ENCODE assay signal across 17 cellular contexts in genomic region chr6:144345451-144345850, GRCh38.
DNase-seq lines count a peak whose midpoint lies in the region; ATAC-seq, FAIRE-seq and TF ChIP-seq lines count a peak whose summit lies in the region.
"Had no signal": no experiment of that assay in that cellular context is flagged by ENCODE, and none has a peak within 500 bp of the region (broad histone marks: within the 10 kb centered on the region; RNA-seq: fewer than 3 reads in every experiment).

No MANE protein-coding gene starts in this region.

- TF ChIP-seq RAD21 in K562 (CRISPR knock-in tag; conservative IDR thresholded peaks at IDR 0.05 in 1 of 2, IDR thresholded peaks at IDR 0.05 in 1 of 2), result no peak

- H3K27me3 Mint-ChIP-seq in activated CD4-positive, alpha-beta T cell treated with anti-CD3 and anti-CD28 coated beads, Interleukin-2, amount 10 ng/mL, durations not matched to agents 7 days and 5 days, result no peaks in the 10 kb centered on the region

- H3K36me3 ChIP-seq in K562 (ENCODE audit: control insufficient read depth, insufficient read depth, low read length) (no peaks in the 10 kb centered on the region), spleen (peaks cover 0 to 11% (median 0%) of the 10 kb centered on the region in 6 donors)
- H3K36me3 ChIP-seq: MG63, transverse colon had no signal

- H3K27me3 ChIP-seq in K562 (ENCODE audit: control insufficient read depth in 2 of 2, insufficient read depth in 2 of 2, low read length in 2 of 2), result no peaks in the 10 kb centered on the region
- no peaks in the 10 kb centered on the region for H3K27me3 ChIP-seq in spleen (replicated peaks in 1 of 7)
- H3K27me3 ChIP-seq: body of pancreas, MG63, transverse colon had no signal

- intact Hi-C loops in K562 (cut with micrococcal nuclease) (no loop called here), spleen (cut with DNase I; ENCODE audit: low total_unique reads) (no loop called here)

- H3K4me2 ChIP-seq in K562 (ENCODE audit: insufficient read depth, low read length), result no peak overlapping the region
- H3K4me2 ChIP-seq: A549 had no signal

- H3K27ac ChIP-seq in K562 (ENCODE audit: extremely low read depth, low read depth, low read length) (no peak overlapping the region), spleen (peak overlapping the region in 5 of 8 donors; percentile 85 to 89 (median 88))

- ATAC-seq in K562 (no peak), HG02870 (IDR thresholded peaks at IDR 0.05; ENCODE audit: unreplicated experiment) (no peak)
- ATAC-seq: A549, body of pancreas, left colon had no signal

- in situ Hi-C loops in K562 (cut with MboI), result no loop called here

- peaks cover 72% of the 10 kb centered on the region for H3K4me1 Mint-ChIP-seq in activated CD4-positive, alpha-beta T cell treated with anti-CD3 and anti-CD28 coated beads, Interleukin-2, amount 10 ng/mL, durations not matched to agents 7 days and 5 days

- POLR2A ChIA-PET in activated CD4-positive, alpha-beta T cell treated with anti-CD3 and anti-CD28 coated beads, Interleukin-2, amount 10 ng/mL, durations not matched to agents 7 days and 5 days (lab: Charles Lee), result no interaction called here
- POLR2A ChIA-PET in K562 (lab: Yijun Ruan, JAX), result no interaction called here

- no peaks in the 10 kb centered on the region for H3K79me2 ChIP-seq in K562 (ENCODE audit: control insufficient read depth, insufficient read depth, low read length)

- peak overlapping the region; percentile 87 for H3K4me3 Mint-ChIP-seq in activated CD4-positive, alpha-beta T cell treated with anti-CD3 and anti-CD28 coated beads, Interleukin-2, amount 10 ng/mL, durations not matched to agents 7 days and 5 days
- H3K4me3 Mint-ChIP-seq: neural crest cell had no signal

- no peak overlapping the region for H3K9ac ChIP-seq in K562 (ENCODE audit: insufficient read depth in 1 of 2, low read depth in 2 of 2, low read length in 2 of 2)

- H3K9me3 ChIP-seq in K562 (replicated peaks; ENCODE audit: control insufficient read depth, insufficient read depth, low read depth, low read length), result no peaks in the 10 kb centered on the region
- H3K9me3 ChIP-seq in spleen, result no peaks in the 10 kb centered on the region
- H3K9me3 ChIP-seq: A549, body of pancreas, MG63, transverse colon had no signal

- peaks cover 4% of the 10 kb centered on the region for H3K9me3 Mint-ChIP-seq in activated CD4-positive, alpha-beta T cell treated with anti-CD3 and anti-CD28 coated beads, Interleukin-2, amount 10 ng/mL, durations not matched to agents 7 days and 5 days

- H3K4me3 ChIP-seq in NB4 (ENCODE audit: low read depth, low read length), result peak overlapping the region; percentile 55
- no peak overlapping the region for H3K4me3 ChIP-seq in K562
- H3K4me3 ChIP-seq in spleen, result peak overlapping the region in 4 of 8 donors; percentile 40 to 73 (median 48)
- H3K4me3 ChIP-seq: A549, body of pancreas, MG63 had no signal

- no peaks in the 10 kb centered on the region for H4K20me1 ChIP-seq in K562 (replicated peaks; ENCODE audit: control insufficient read depth, insufficient read depth, low read length)

- DNase-seq in activated CD4-positive, alpha-beta T cell treated with anti-CD3 and anti-CD28 coated beads, Interleukin-2, amount 10 ng/mL, durations not matched to agents 7 days and 5 days, result no peak
- DNase-seq in activated CD4-positive, alpha-beta T cell treated with anti-CD3 and anti-CD28 coated beads for 4 hours, result no peak
- DNase-seq in NB4 (ENCODE audit: low read depth) (no peak), K562 (ENCODE audit: extremely low read depth in 1 of 4, low spot score in 3 of 4) (no peak), spleen (no peak), T1000 (lab: John Stamatoyannopoulos, UW) (no peak), glomerular visceral epithelial cell (ENCODE audit: extremely low spot score) (no peak)
- DNase-seq: activated CD8-positive, alpha-beta memory T cell treated with anti-CD3 and anti-CD28 coated beads, Interleukin-2, amount 50 U/mL, for 4 hours; body of pancreas; DMS153; head of caudate nucleus; left colon; MG63; transverse colon had no signal

- TF ChIP-seq EP300 in K562 (IDR thresholded peaks at IDR 0.05; ENCODE audit: low read length), result no peak

- H3K36me3 Mint-ChIP-seq in activated CD4-positive, alpha-beta T cell treated with anti-CD3 and anti-CD28 coated beads, Interleukin-2, amount 10 ng/mL, durations not matched to agents 7 days and 5 days (ENCODE audit: low read depth), result peaks cover 36% of the 10 kb centered on the region

- WGBS in K562 (ENCODE audit: insufficient coverage, low coverage, missing lambda C conversion rate), result 40% methylated on average over 4 of the region's 4 CpGs
- 82 to 89% (median 86%) methylated on average over 4 of the region's 4 CpGs for WGBS in spleen, 5 donors

- no peak for TF ChIP-seq POLR2A in NB4 (IDR thresholded peaks at IDR 0.05; ENCODE audit: extremely low read depth, insufficient read length)
- no peak for TF ChIP-seq POLR2A in K562 (conservative IDR thresholded peaks at IDR 0.05)
- no peak for TF ChIP-seq POLR2A in spleen (IDR thresholded peaks at IDR 0.05)

- FAIRE-seq in K562 (lab: Jason Lieb, UNC), result no peak
- FAIRE-seq: A549 had no signal

- H2AFZ ChIP-seq in K562 (ENCODE audit: low read depth, low read length), result peak overlapping the region; percentile 80; the same call in 1 of the 2 replicates

- TF ChIP-seq CTCF in NB4 (IDR thresholded peaks at IDR 0.05; ENCODE audit: low read depth, low read length) (no peak), K562 (IDR thresholded peaks at IDR 0.05 in 2 of 3, conservative IDR thresholded peaks at IDR 0.05 in 1 of 3; ENCODE audit: insufficient read depth in 2 of 3, low read depth in 1 of 3, low read length in 3 of 3) (no peak), spleen (IDR thresholded peaks at IDR 0.05 in 8 of 11, conservative IDR thresholded peaks at IDR 0.05 in 3 of 11) (no peak)

- H3K27ac Mint-ChIP-seq in activated CD4-positive, alpha-beta T cell treated with anti-CD3 and anti-CD28 coated beads, Interleukin-2, amount 10 ng/mL, durations not matched to agents 7 days and 5 days, result peak overlapping the region; percentile 93

- CTCF ChIA-PET in activated CD4-positive, alpha-beta T cell treated with anti-CD3 and anti-CD28 coated beads, Interleukin-2, amount 10 ng/mL, durations not matched to agents 7 days and 5 days (lab: Charles Lee), result interaction anchor here (0.9 to 2.6 kb wide), 4 partner anchors 11 to 114 kb away, joined by 3 to 8 read pairs (median 3); no protein-coding TSS in a partner anchor
- CTCF ChIA-PET in K562 (lab: Yijun Ruan, JAX; ENCODE audit: low intra/inter-chr PET ratio), result no interaction called here

- H3K4me1 ChIP-seq in K562 (replicated peaks in 1 of 2; ENCODE audit: control insufficient read depth in 2 of 2, insufficient read depth in 2 of 2, low read length in 2 of 2), result no peaks in the 10 kb centered on the region; a peak in 2 of 5 replicates
- peaks cover 56 to 100% (median 97%) of the 10 kb centered on the region in 6 donors for H3K4me1 ChIP-seq in spleen

- BruUV-seq in K562 (replicated peaks; lab: Mats Ljungman, UMichigan), result no TSS peak

- no peaks in the 10 kb centered on the region for H3K9me1 ChIP-seq in K562 (ENCODE audit: control insufficient read depth, insufficient read depth, low read length)

TF ChIP-seq in K562, 482 proteins besides CTCF, POLR2A, EP300 and RAD21:
- TF ChIP-seq XRCC5 (IDR thresholded peaks at IDR 0.05; ENCODE audit: low read depth, low read length) (no peak), TAF1 (IDR thresholded peaks at IDR 0.05; ENCODE audit: control insufficient read depth, extremely low read depth, insufficient read depth, low read length, severe bottlenecking) (no peak), HDAC2 (IDR thresholded peaks at IDR 0.05) (no peak), SOX6 (IDR thresholded peaks at IDR 0.05) (no peak), DEAF1 (CRISPR knock-in tag; IDR thresholded peaks at IDR 0.05) (no peak), YBX1 (IDR thresholded peaks at IDR 0.05) (no peak), EHMT2 (IDR thresholded peaks at IDR 0.05) (no peak), SUPT5H (IDR thresholded peaks at IDR 0.05) (no peak), ZNF384 (IDR thresholded peaks at IDR 0.05; ENCODE audit: low read depth, low read length) (no peak), ETV5 (CRISPR knock-in tag; IDR thresholded peaks at IDR 0.05; ENCODE audit: low read depth) (no peak), SREBF1 (IDR thresholded peaks at IDR 0.05; ENCODE audit: borderline replicate concordance, low read depth, low read length) (no peak), RAD51 (IDR thresholded peaks at IDR 0.05; ENCODE audit: borderline replicate concordance, low read depth) (no peak), ELK3 (CRISPR knock-in tag; IDR thresholded peaks at IDR 0.05) (no peak), DNMT1 (IDR thresholded peaks at IDR 0.05) (no peak), MBD2 (IDR thresholded peaks at IDR 0.05; ENCODE audit: borderline replicate concordance, low read depth) (no peak), RB1 (IDR thresholded peaks at IDR 0.05; ENCODE audit: low read depth) (no peak), MECOM (CRISPR knock-in tag; IDR thresholded peaks at IDR 0.05) (no peak), KHSRP (IDR thresholded peaks at IDR 0.05) (no peak), MCM3 (IDR thresholded peaks at IDR 0.05) (no peak)
